Comparison of ENCODE assay signal across 8 cellular contexts in genomic region chr12:57904848-57905811, GRCh38. TPM values are rescaled to one million over a fixed set of nuclear protein-coding genes. Genes with fewer than 3 reads are reported as not detected.
DNase-seq lines count a peak whose midpoint lies in the region; ATAC-seq, FAIRE-seq and TF ChIP-seq lines count a peak whose summit lies in the region.

No MANE protein-coding gene starts in this region.

- peak overlapping the region; percentile 36 for H3K4me2 ChIP-seq in SU-DHL-6 (ENCODE audit: low read depth, low read length, poor library complexity, severe bottlenecking)

- no peak for TF ChIP-seq POLR2A in GM12892 (IDR thresholded peaks at IDR 0.05; ENCODE audit: low read depth, low read length)

- peaks cover 5% of the 10 kb centered on the region for H3K4me1 Mint-ChIP-seq in activated naive CD8-positive, alpha-beta T cell treated with anti-CD3 and anti-CD28 coated beads, Interleukin-2, amount 10 ng/mL, durations not matched to agents 7 days and 5 days

- no peaks in the 10 kb centered on the region for H3K36me3 Mint-ChIP-seq in activated naive CD8-positive, alpha-beta T cell treated with anti-CD3 and anti-CD28 coated beads, Interleukin-2, amount 10 ng/mL, durations not matched to agents 7 days and 5 days

- peaks cover 21% of the 10 kb centered on the region for H3K27me3 Mint-ChIP-seq in activated naive CD8-positive, alpha-beta T cell treated with anti-CD3 and anti-CD28 coated beads, Interleukin-2, amount 10 ng/mL, durations not matched to agents 7 days and 5 days

- intact Hi-C loops in cardiac septum (cut with DNase I) = loop anchor here (1.0 to 2.0 kb wide), 2 partner anchors 74 to 102 kb away; no protein-coding TSS in a partner anchor

- peak; percentile 90 for FAIRE-seq in GM12892 (lab: Jason Lieb, UNC)

- no peak overlapping the region for H3K9ac ChIP-seq in SU-DHL-6 (ENCODE audit: low read length)

- H3K4me3 ChIP-seq in SU-DHL-6 (ENCODE audit: insufficient read depth, low read length, poor library complexity, severe bottlenecking) = peak overlapping the region; percentile 32

- no peaks in the 10 kb centered on the region for H4K20me1 ChIP-seq in SU-DHL-6 (ENCODE audit: low read depth, low read length)

- H3K27me3 ChIP-seq in SU-DHL-6 (ENCODE audit: low read length) = no peaks in the 10 kb centered on the region

- no peaks in the 10 kb centered on the region for H3K9me2 ChIP-seq in SU-DHL-6 (replicated peaks; ENCODE audit: insufficient read depth, low read length)

- DNase-seq in GM12892 (ENCODE audit: insufficient read length) (peak; percentile 40), NCI-H1436 (lab: John Stamatoyannopoulos, UW) (peak; percentile 86), cardiac septum (ENCODE audit: low spot score) (peak; percentile 91), putamen (ENCODE audit: low spot score) (peak; percentile 88), mesenteric fat pad (ENCODE audit: low spot score) (no peak)
- DNase-seq in activated naive CD8-positive, alpha-beta T cell treated with anti-CD3 and anti-CD28 coated beads, Interleukin-2, amount 10 ng/mL, durations not matched to agents 7 days and 5 days = peak; percentile 83

- peak overlapping the region; percentile 99 for H2AFZ ChIP-seq in SU-DHL-6 (ENCODE audit: low read depth, low read length, severe bottlenecking)

- H3K27ac ChIP-seq in SU-DHL-6 (ENCODE audit: low read depth, low read length) = no peak overlapping the region

- peak; percentile 100 for TF ChIP-seq CTCF in SU-DHL-6 (IDR thresholded peaks at IDR 0.05; ENCODE audit: insufficient read depth, low read length, poor library complexity, severe bottlenecking)

- no peaks in the 10 kb centered on the region for H3F3A ChIP-seq in SU-DHL-6 (ENCODE audit: insufficient read depth)

- H3K9me3 ChIP-seq in SU-DHL-6 (ENCODE audit: insufficient read depth, low read length) = no peaks in the 10 kb centered on the region

- no peaks in the 10 kb centered on the region for H3K9me3 Mint-ChIP-seq in activated naive CD8-positive, alpha-beta T cell treated with anti-CD3 and anti-CD28 coated beads, Interleukin-2, amount 10 ng/mL, durations not matched to agents 7 days and 5 days

- no peaks in the 10 kb centered on the region for H3K36me3 ChIP-seq in SU-DHL-6 (ENCODE audit: low read length)

- H3K27ac Mint-ChIP-seq in activated naive CD8-positive, alpha-beta T cell treated with anti-CD3 and anti-CD28 coated beads, Interleukin-2, amount 10 ng/mL, durations not matched to agents 7 days and 5 days = no peak overlapping the region

- H3K4me3 Mint-ChIP-seq in activated naive CD8-positive, alpha-beta T cell treated with anti-CD3 and anti-CD28 coated beads, Interleukin-2, amount 10 ng/mL, durations not matched to agents 7 days and 5 days = peak overlapping the region; percentile 43

- ATAC-seq in HG02840 (IDR thresholded peaks at IDR 0.05; ENCODE audit: low FRiP score, unreplicated experiment) = peak; percentile 61
- ATAC-seq in activated naive CD8-positive, alpha-beta T cell treated with anti-CD3 and anti-CD28 coated beads, Interleukin-2, amount 10 ng/mL, durations not matched to agents 7 days and 5 days (ENCODE audit: low read depth) = peak; percentile 85

- POLR2A ChIA-PET in activated naive CD8-positive, alpha-beta T cell treated with anti-CD3 and anti-CD28 coated beads, Interleukin-2, amount 10 ng/mL, durations not matched to agents 7 days and 5 days (lab: Charles Lee) = interaction anchor here (0.6 to 0.7 kb wide), 2 partner anchors 60 to 122 kb away, joined by 3 to 5 read pairs; partner anchors contain the start of gene TSFM

- no peaks in the 10 kb centered on the region for H3K79me2 ChIP-seq in SU-DHL-6 (ENCODE audit: insufficient read depth, low read length)

RNA-seq across cellular contexts. Expression of gene ATP23, which starts 36.2 kb away (rescaled TPM):
- 9.5 TPM for polyA plus RNA-seq in GM12892 (2012; ENCODE audit: missing spikeins)
- total RNA-seq in activated naive CD8-positive, alpha-beta T cell treated with anti-CD3 and anti-CD28 coated beads, Interleukin-2, amount 10 ng/mL, durations not matched to agents 7 days and 5 days = 10 to 100 TPM; 16.8 to 18.9 TPM
- total RNA-seq in cardiac septum (6.2 TPM), mesenteric fat pad (9.5 TPM)

RNA-seq across cellular contexts. Expression of gene CTDSP2, which starts 58.6 kb away (rescaled TPM):
- polyA plus RNA-seq in GM12892 (2012; ENCODE audit: missing spikeins) = 44.9 TPM
- 100 to 1,000 TPM; 161 TPM for total RNA-seq in activated naive CD8-positive, alpha-beta T cell treated with anti-CD3 and anti-CD28 coated beads, Interleukin-2, amount 10 ng/mL, durations not matched to agents 7 days and 5 days
- 89.2 TPM for total RNA-seq in cardiac septum
- 156 TPM for total RNA-seq in mesenteric fat pad
